Comparison of ENCODE assay signal across 15 cellular contexts in the genomic region with DNA sequence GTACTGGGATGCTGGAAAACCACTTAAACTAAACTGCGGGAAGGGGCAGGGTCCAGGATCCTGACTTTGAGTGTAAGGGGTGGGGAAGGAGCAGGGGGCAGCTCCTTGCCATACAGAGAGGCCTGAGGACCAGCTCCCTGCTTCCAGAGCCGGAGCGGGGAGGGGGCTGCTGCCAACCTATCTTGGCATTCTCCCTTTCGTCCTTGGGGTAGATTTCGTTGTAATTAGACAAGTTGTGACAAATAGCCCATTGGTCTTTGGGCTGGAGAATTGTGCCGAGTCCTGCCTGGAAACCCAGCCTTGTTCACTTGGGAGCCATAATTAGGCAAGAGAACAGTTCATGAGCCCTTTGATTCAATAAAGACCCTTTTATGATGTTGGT.
"Had no signal": no experiment of that assay in that cellular context is flagged by ENCODE, and none has a peak within 500 bp of the region (broad histone marks: within the 10 kb centered on the region; RNA-seq: fewer than 3 reads in every experiment).

No MANE protein-coding gene starts in this region.

- H3K27ac ChIP-seq: brain microvascular endothelial cell, vagina had no signal

- H3K27me3 ChIP-seq: brain microvascular endothelial cell, tibial nerve, vagina had no signal

- H3K4me3 ChIP-seq: mucosa of descending colon, tibial nerve, vagina had no signal

- H3K9me3 ChIP-seq: mucosa of descending colon, tibial nerve, vagina had no signal

- DNase-seq: activated CD4-positive, alpha-beta T cell treated with anti-CD3 and anti-CD28 coated beads, Interleukin-2, amount 50 U/mL, for 1 hour; activated naive CD4-positive, alpha-beta T cell treated with anti-CD3 and anti-CD28 coated beads, Interleukin-2, amount 50 U/mL, for 16 hours; activated T-cell treated with anti-CD3 and anti-CD28 coated beads, Interleukin-2, amount 50 U/mL, for 1 hour; amniotic stem cell; brain microvascular endothelial cell; endodermal cell; erythroblast; glutamatergic neuron; mucosa of descending colon; natural killer cell; nucleus accumbens; stimulated activated CD4-positive, alpha-beta T cell treated with anti-CD3 and anti-CD28 coated beads, Interleukin-4, amount 100 ng/mL, for 4 hours; stimulated activated naive CD8-positive, alpha-beta T cell treated with anti-CD3 and anti-CD28 coated beads, Interleukin-15, amount 100 ng/mL, for 72 hours had no signal

- ATAC-seq: mucosa of descending colon; natural killer cell; stimulated activated naive CD8-positive, alpha-beta T cell treated with anti-CD3 and anti-CD28 coated beads, Interleukin-15, amount 100 ng/mL, for 72 hours had no signal

- H3K36me3 ChIP-seq: tibial nerve, vagina had no signal
